8 cellular contexts compared by ENCODE assay signal in genomic region chr11:121464352-121464946, GRCh38. TPM values are rescaled to one million over a fixed set of nuclear protein-coding genes. Genes with fewer than 3 reads are reported as not detected.
A peak's percentile ranks its signal among the peaks of the same experiment; 100 is the strongest.
DNase-seq lines count a peak whose midpoint lies in the region; ATAC-seq and TF ChIP-seq lines count a peak whose summit lies in the region.

No MANE protein-coding gene starts in this region.

- intact Hi-C loops in ovary (cut with DNase I), result no loop called here
- intact Hi-C loops in upper lobe of right lung (cut with DNase I), result no loop called here

- H3K4me2 ChIP-seq in fibroblast of lung (ENCODE audit: extremely low read depth, insufficient read depth, low read length), result peak overlapping the region; percentile 62

- H3K4me1 ChIP-seq in fibroblast of lung (ENCODE audit: control insufficient read depth, extremely low read depth, insufficient read depth, low read length), result peaks cover 19% of the 10 kb centered on the region
- H3K4me1 ChIP-seq in ovary (ENCODE audit: insufficient read depth), result peaks cover 10% of the 10 kb centered on the region
- peaks cover 37% of the 10 kb centered on the region for H3K4me1 ChIP-seq in upper lobe of right lung

- DNase-seq in Daoy (ENCODE audit: low read depth) (peak; percentile 95), NCI-H446 treated with DMSO at 0.1 percent for 48 hours (lab: John Stamatoyannopoulos, UW) (peak; percentile 89), activated T-cell treated with anti-CD3 and anti-CD28 coated beads for 48 hours (ENCODE audit: low read depth) (peak; percentile 82), fibroblast of lung (ENCODE audit: low read depth in 2 of 2) (peak; percentile 85 to 97), ovary (peak; percentile 36 to 68 (median 61)), upper lobe of right lung (no peak), putamen (ENCODE audit: low spot score) (no peak)

- no peaks in the 10 kb centered on the region for H3K36me3 ChIP-seq in fibroblast of lung (ENCODE audit: control insufficient read depth, insufficient read depth, low read length)
- no peaks in the 10 kb centered on the region for H3K36me3 ChIP-seq in ovary
- no peaks in the 10 kb centered on the region for H3K36me3 ChIP-seq in upper lobe of right lung

- H3K4me3 ChIP-seq in fibroblast of lung (replicated peaks in 1 of 4; ENCODE audit: control extremely low read depth in 1 of 4, insufficient read depth in 1 of 4, low read depth in 3 of 4, low read length in 4 of 4) (no peak overlapping the region), ovary (no peak overlapping the region), upper lobe of right lung (no peak overlapping the region)

- ATAC-seq in HG02588 (IDR thresholded peaks at IDR 0.05; ENCODE audit: unreplicated experiment) (peak; percentile 34), upper lobe of right lung (peak; percentile 70)

- no peaks in the 10 kb centered on the region for H3K79me2 ChIP-seq in fibroblast of lung (ENCODE audit: control insufficient read depth, insufficient read depth, low read length)

- 47 to 48% (median 47%) methylated on average over 11 of the region's 11 CpGs for WGBS in ovary, 3 donors

- TF ChIP-seq EP300 in ovary (IDR thresholded peaks at IDR 0.05), result no peak

- TF ChIP-seq CTCF in fibroblast of lung (conservative IDR thresholded peaks at IDR 0.05 in 1 of 2, IDR thresholded peaks at IDR 0.05 in 1 of 2; ENCODE audit: low read depth in 1 of 2, low read length in 2 of 2) (no peak), ovary (IDR thresholded peaks at IDR 0.05) (no peak), upper lobe of right lung (IDR thresholded peaks at IDR 0.05) (no peak)

- H4K20me1 ChIP-seq in fibroblast of lung (ENCODE audit: control insufficient read depth, extremely low read depth, insufficient read depth, low read length), result no peaks in the 10 kb centered on the region

- H3K27me3 ChIP-seq in fibroblast of lung (ENCODE audit: control insufficient read depth, insufficient read depth, low read length) (no peaks in the 10 kb centered on the region), ovary (no peaks in the 10 kb centered on the region), upper lobe of right lung (no peaks in the 10 kb centered on the region)

- H2AFZ ChIP-seq in fibroblast of lung (ENCODE audit: low read length), result no peak overlapping the region

- H3K27ac ChIP-seq in fibroblast of lung (ENCODE audit: insufficient read depth, low read length), result no peak overlapping the region
- H3K27ac ChIP-seq in ovary, result no peak overlapping the region
- no peak overlapping the region for H3K27ac ChIP-seq in upper lobe of right lung

- H3K9me3 ChIP-seq in fibroblast of lung (ENCODE audit: control insufficient read depth, insufficient read depth, low read depth, low read length), result no peaks in the 10 kb centered on the region
- no peaks in the 10 kb centered on the region for H3K9me3 ChIP-seq in ovary
- H3K9me3 ChIP-seq in upper lobe of right lung, result no peaks in the 10 kb centered on the region

- H3K9ac ChIP-seq in fibroblast of lung (ENCODE audit: insufficient read depth, low read length), result no peak overlapping the region

- no peak for TF ChIP-seq POLR2A in ovary (IDR thresholded peaks at IDR 0.05)

RNA-seq across cellular contexts. Expression of gene SORL1, which starts 12.3 kb away (rescaled TPM):
- total RNA-seq in Daoy (2014; rRNA removed; shearing (Covaris generic)), result 1.5 and 1.6 TPM in 2 replicates
- total RNA-seq in fibroblast of lung (3.6 and 10.9 TPM in 2 replicates), ovary (10 to 100 TPM; 10.5 to 64.5 (median 29.8) TPM), upper lobe of right lung (48.3 TPM)
- polyA plus RNA-seq in fibroblast of lung (0.58 and 5.4 TPM in 2 replicates), ovary (10 to 100 TPM in 1 of 2 donors, 1 to 10 TPM in 1; 2.9 to 14.9 TPM)
- 0.38 and 3.3 TPM in 2 replicates for polyA plus RNA-seq in fibroblast of lung (2012)
- 25.9 and 51.8 TPM in 2 replicates for polyA minus RNA-seq in fibroblast of lung (ENCODE audit: low replicate concordance)

Comparison
In these comparisons a context has a peak if more than half of its experiments do, and no peak if none do; other contexts are left out.
1. DNase-seq: peak in Daoy (single experiment), NCI-H446 treated with DMSO at 0.1 percent for 48 hours (single experiment), activated T-cell treated with anti-CD3 and anti-CD28 coated beads for 48 hours (single experiment), fibroblast of lung (2 of 2) and ovary (5 of 5); none in upper lobe of right lung (single experiment) and putamen (single experiment).